ENCODE assay signal across 16 cellular contexts in the genomic region with DNA sequence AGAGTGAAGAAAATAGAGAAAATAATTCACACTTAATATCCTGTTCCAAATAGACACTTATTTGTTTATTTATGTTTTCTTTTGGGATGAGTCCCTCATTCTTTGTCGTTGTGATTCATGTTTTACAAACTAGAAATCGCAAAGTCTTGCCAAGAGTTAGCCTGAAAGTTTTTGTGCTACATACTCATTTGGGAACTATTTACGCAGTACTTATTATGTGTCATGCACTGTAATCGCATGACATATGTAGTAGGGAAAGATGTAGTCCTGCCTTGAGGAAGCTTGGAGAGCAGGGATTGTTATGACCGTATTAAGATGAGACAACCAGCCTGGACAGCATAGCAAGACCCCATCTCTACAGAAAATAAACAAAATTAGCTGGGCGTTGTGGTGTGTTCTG.
DNase-seq lines count a peak whose midpoint lies in the region; ATAC-seq and TF ChIP-seq lines count a peak whose summit lies in the region.
"Had no signal": no experiment of that assay in that cellular context is flagged by ENCODE, and none has a peak within 500 bp of the region (broad histone marks: within the 10 kb centered on the region; RNA-seq: fewer than 3 reads in every experiment).

No MANE protein-coding gene starts in this region.

- H3K36me3 ChIP-seq in mucosa of descending colon (ENCODE audit: low read depth): no peaks in the 10 kb centered on the region

- no peaks in the 10 kb centered on the region for H3K9me3 ChIP-seq in mucosa of descending colon

- H3K4me3 Mint-ChIP-seq in HFFc6 (no peak overlapping the region), chondrocyte (ENCODE audit: unreplicated experiment) (no peak overlapping the region)
- H3K4me3 Mint-ChIP-seq: CD14-positive monocyte had no signal

- TF ChIP-seq CTCF in HFFc6 (IDR thresholded peaks at IDR 0.05) (no peak), astrocyte of the spinal cord (IDR thresholded peaks at IDR 0.05; ENCODE audit: low read depth, low read length) (no peak), fibroblast of mammary gland (conservative IDR thresholded peaks at IDR 0.05; ENCODE audit: control insufficient read depth, insufficient read depth, low read depth, low read length) (no peak), mucosa of descending colon (IDR thresholded peaks at IDR 0.05) (no peak), chondrocyte (IDR thresholded peaks at IDR 0.05) (no peak)

- H3K4me1 Mint-ChIP-seq in HFFc6 (ENCODE audit: low read depth) (peaks cover 6% of the 10 kb centered on the region), chondrocyte (ENCODE audit: low read depth) (no peaks in the 10 kb centered on the region)
- H3K4me1 Mint-ChIP-seq: CD14-positive monocyte had no signal

- peaks cover 10% of the 10 kb centered on the region for H3K27me3 Mint-ChIP-seq in HFFc6 (ENCODE audit: insufficient read depth)
- H3K27me3 Mint-ChIP-seq in chondrocyte (ENCODE audit: low read depth): peaks cover 19% of the 10 kb centered on the region

- DNase-seq in A172 (ENCODE audit: low spot score): peak; percentile 30
- DNase-seq in HFFc6: peak; percentile 51
- peak; percentile 13 for DNase-seq in astrocyte of the spinal cord (ENCODE audit: low read depth, low spot score)
- DNase-seq in fibroblast of mammary gland (ENCODE audit: low read depth): peak; percentile 81
- no peak for DNase-seq in superior temporal gyrus (ENCODE audit: extremely low spot score)
- DNase-seq in mucosa of descending colon: no peak
- DNase-seq in SK-N-DZ (ENCODE audit: low spot score): no peak
- no peak for DNase-seq in chondrocyte (ENCODE audit: low spot score)
- DNase-seq: 8988T, COR-L47, KG1, NCI-H1105 treated with DMSO at 0.1 percent for 48 hours, NCI-H187 treated with DMSO at 0.1 percent for 48 hours, NCI-H510A treated with DMSO at 0.1 percent for 48 hours, SIG-M5 had no signal

- H3K9me3 Mint-ChIP-seq in HFFc6 (no peaks in the 10 kb centered on the region), chondrocyte (ENCODE audit: low read depth) (no peaks in the 10 kb centered on the region)

- no peaks in the 10 kb centered on the region for H3K4me1 ChIP-seq in mucosa of descending colon (ENCODE audit: low read depth)

- H3K4me3 ChIP-seq in astrocyte of the spinal cord (ENCODE audit: low read depth, low read length) (no peak overlapping the region), fibroblast of mammary gland (ENCODE audit: control insufficient read depth, low read depth, low read length) (no peak overlapping the region), mucosa of descending colon (no peak overlapping the region)

- intact Hi-C loops in mucosa of descending colon (cut with DNase I, micrococcal nuclease): no loop called here

- H3K27ac Mint-ChIP-seq in HFFc6 (no peak overlapping the region), chondrocyte (ENCODE audit: unreplicated experiment) (no peak overlapping the region)
- H3K27ac Mint-ChIP-seq: CD14-positive monocyte had no signal

- H3K36me3 Mint-ChIP-seq in HFFc6 (ENCODE audit: low read depth) (no peaks in the 10 kb centered on the region), chondrocyte (ENCODE audit: low read depth) (no peaks in the 10 kb centered on the region)
- H3K36me3 Mint-ChIP-seq: CD14-positive monocyte had no signal

- in situ Hi-C loops in astrocyte of the spinal cord (cut with HindIII; ENCODE audit: low sequenced_read_pairs): no loop called here

- ATAC-seq in mucosa of descending colon: no peak

Comparison
In these comparisons a context has a peak if more than half of its experiments do, and no peak if none do; other contexts are left out.
1. DNase-seq: peak in A172 (single experiment), HFFc6 (single experiment), astrocyte of the spinal cord (single experiment) and fibroblast of mammary gland (single experiment); none in superior temporal gyrus (single experiment), mucosa of descending colon (0 of 3), SK-N-DZ (single experiment) and chondrocyte (single experiment).